ENCODE assay signal across 12 cellular contexts in the genomic region with DNA sequence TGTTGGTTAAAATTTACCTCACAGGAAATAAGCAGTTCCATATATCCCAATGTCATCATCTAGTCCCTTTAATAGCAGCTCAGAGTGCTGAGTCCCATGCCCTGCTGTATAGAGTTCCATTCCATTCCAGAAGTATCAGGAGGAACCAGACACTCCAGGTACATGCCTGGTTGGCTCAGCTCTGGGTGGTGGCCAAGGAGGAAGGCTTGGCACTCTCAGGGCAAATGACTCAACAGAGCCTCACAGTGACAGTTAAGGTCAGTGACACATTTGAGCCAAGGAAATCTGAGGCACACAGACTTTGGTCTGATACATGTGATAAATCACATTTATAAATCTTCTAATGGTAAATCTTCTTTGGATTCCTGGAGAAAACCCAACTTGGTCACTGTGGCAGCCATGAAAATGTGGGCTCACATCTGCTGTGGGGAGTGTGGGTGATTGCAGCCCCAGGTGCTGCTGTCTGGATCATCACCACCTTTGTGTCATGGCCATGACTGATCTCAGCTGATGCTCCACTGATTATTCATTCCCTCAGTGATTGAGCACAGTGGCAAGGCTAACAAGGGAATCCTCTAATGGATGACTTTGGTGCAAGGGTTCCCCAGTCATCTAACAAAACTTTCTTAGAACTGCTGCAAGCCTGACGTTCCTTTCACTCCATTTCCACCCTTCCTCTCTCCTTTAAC. TPM values are rescaled to one million over a fixed set of nuclear protein-coding genes. Genes with fewer than 3 reads are reported as not detected.
DNase-seq lines count a peak whose midpoint lies in the region; ATAC-seq and TF ChIP-seq lines count a peak whose summit lies in the region.
"Had no signal": no experiment of that assay in that cellular context is flagged by ENCODE, and none has a peak within 500 bp of the region (broad histone marks: within the 10 kb centered on the region; RNA-seq: fewer than 3 reads in every experiment).

No MANE protein-coding gene starts in this region.

- POLR2A ChIA-PET in activated CD4-positive, alpha-beta T cell treated with anti-CD3 and anti-CD28 coated beads for 36 hours (lab: Charles Lee) = no interaction called here
- POLR2A ChIA-PET in activated CD4-positive, alpha-beta T cell treated with anti-CD3 and anti-CD28 coated beads, Interleukin-2, amount 10 ng/mL, durations not matched to agents 7 days and 5 days (lab: Charles Lee) = no interaction called here

- no peaks in the 10 kb centered on the region for H3K36me3 ChIP-seq in colonic mucosa

- H3K9me3 ChIP-seq in colonic mucosa = no peaks in the 10 kb centered on the region

- no peak overlapping the region for H3K4me3 Mint-ChIP-seq in activated CD4-positive, alpha-beta T cell treated with anti-CD3 and anti-CD28 coated beads for 36 hours
- H3K4me3 Mint-ChIP-seq in activated CD4-positive, alpha-beta T cell treated with anti-CD3 and anti-CD28 coated beads, Interleukin-2, amount 10 ng/mL, durations not matched to agents 7 days and 5 days = no peak overlapping the region
- no peak overlapping the region for H3K4me3 Mint-ChIP-seq in stimulated activated naive B cell treated with anti-CD40 and anti-IgM and Interleukin-4, amounts not matched to agents 10 μg/mL and 1 μg/mL and 100 μg/mL, for 72 hours

- H3K4me3 ChIP-seq in colonic mucosa = no peak overlapping the region
- H3K4me3 ChIP-seq: skin epidermis had no signal

- H3K27me3 ChIP-seq in colonic mucosa = no peaks in the 10 kb centered on the region

- DNase-seq in activated CD4-positive, alpha-beta T cell treated with anti-CD3 and anti-CD28 coated beads for 36 hours = peak; percentile 30
- no peak for DNase-seq in activated CD4-positive, alpha-beta T cell treated with anti-CD3 and anti-CD28 coated beads, Interleukin-2, amount 10 ng/mL, durations not matched to agents 7 days and 5 days
- DNase-seq in MV-4-11 (lab: John Stamatoyannopoulos, UW) (peak; percentile 7), colonic mucosa (peak; percentile 83), ACHN (no peak), AG08396 (ENCODE audit: low spot score) (no peak)
- DNase-seq in stimulated activated naive B cell treated with anti-CD40 and anti-IgM and Interleukin-4, amounts not matched to agents 10 μg/mL and 1 μg/mL and 100 μg/mL, for 72 hours = no peak
- DNase-seq: effector memory CD4-positive, alpha-beta T cell; KBM-7; NCI-H345 had no signal

- no peak for TF ChIP-seq CTCF in colonic mucosa (IDR thresholded peaks at IDR 0.05)

- no peaks in the 10 kb centered on the region for H3K27me3 Mint-ChIP-seq in activated CD4-positive, alpha-beta T cell treated with anti-CD3 and anti-CD28 coated beads for 36 hours
- H3K27me3 Mint-ChIP-seq in activated CD4-positive, alpha-beta T cell treated with anti-CD3 and anti-CD28 coated beads, Interleukin-2, amount 10 ng/mL, durations not matched to agents 7 days and 5 days = no peaks in the 10 kb centered on the region
- no peaks in the 10 kb centered on the region for H3K27me3 Mint-ChIP-seq in stimulated activated naive B cell treated with anti-CD40 and anti-IgM and Interleukin-4, amounts not matched to agents 10 μg/mL and 1 μg/mL and 100 μg/mL, for 72 hours

- no peaks in the 10 kb centered on the region for H3K36me3 Mint-ChIP-seq in activated CD4-positive, alpha-beta T cell treated with anti-CD3 and anti-CD28 coated beads for 36 hours (ENCODE audit: low read depth)
- peaks cover 18% of the 10 kb centered on the region for H3K36me3 Mint-ChIP-seq in activated CD4-positive, alpha-beta T cell treated with anti-CD3 and anti-CD28 coated beads, Interleukin-2, amount 10 ng/mL, durations not matched to agents 7 days and 5 days (ENCODE audit: low read depth)
- peaks cover 0 to 13% of the 10 kb centered on the region in 2 donors for H3K36me3 Mint-ChIP-seq in stimulated activated naive B cell treated with anti-CD40 and anti-IgM and Interleukin-4, amounts not matched to agents 10 μg/mL and 1 μg/mL and 100 μg/mL, for 72 hours

- H3K27ac Mint-ChIP-seq in activated CD4-positive, alpha-beta T cell treated with anti-CD3 and anti-CD28 coated beads for 36 hours = no peak overlapping the region
- no peak overlapping the region for H3K27ac Mint-ChIP-seq in activated CD4-positive, alpha-beta T cell treated with anti-CD3 and anti-CD28 coated beads, Interleukin-2, amount 10 ng/mL, durations not matched to agents 7 days and 5 days
- H3K27ac Mint-ChIP-seq in stimulated activated naive B cell treated with anti-CD40 and anti-IgM and Interleukin-4, amounts not matched to agents 10 μg/mL and 1 μg/mL and 100 μg/mL, for 72 hours = peak overlapping the region; percentile 34

- CTCF ChIA-PET in activated CD4-positive, alpha-beta T cell treated with anti-CD3 and anti-CD28 coated beads for 36 hours (lab: Charles Lee) = interaction anchor here (0.8 kb wide), 1 partner anchor 173 kb away, joined by 4 read pairs; no protein-coding TSS in a partner anchor
- CTCF ChIA-PET in activated CD4-positive, alpha-beta T cell treated with anti-CD3 and anti-CD28 coated beads, Interleukin-2, amount 10 ng/mL, durations not matched to agents 7 days and 5 days (lab: Charles Lee) = no interaction called here

- in situ Hi-C loops in ACHN (cut with HindIII; ENCODE audit: low pct_ligation_motif_present, low pct_unique_long_range_greater_than_20kb, low sequenced_read_pairs) = no loop called here

- peaks cover 4% of the 10 kb centered on the region for H3K9me3 Mint-ChIP-seq in activated CD4-positive, alpha-beta T cell treated with anti-CD3 and anti-CD28 coated beads for 36 hours (ENCODE audit: low read depth)
- peaks cover 9% of the 10 kb centered on the region for H3K9me3 Mint-ChIP-seq in activated CD4-positive, alpha-beta T cell treated with anti-CD3 and anti-CD28 coated beads, Interleukin-2, amount 10 ng/mL, durations not matched to agents 7 days and 5 days
- peaks cover 0 to 3% of the 10 kb centered on the region in 2 donors for H3K9me3 Mint-ChIP-seq in stimulated activated naive B cell treated with anti-CD40 and anti-IgM and Interleukin-4, amounts not matched to agents 10 μg/mL and 1 μg/mL and 100 μg/mL, for 72 hours

- H3K27ac ChIP-seq in colonic mucosa = no peak overlapping the region
- H3K27ac ChIP-seq: skin epidermis had no signal

- intact Hi-C loops in activated CD4-positive, alpha-beta T cell treated with anti-CD3 and anti-CD28 coated beads for 36 hours (cut with DNase I, micrococcal nuclease) = loop anchor here in 1 of 2 experiments (10.0 kb wide), 2 partner anchors 221 to 279 kb away; a partner anchor contains a TSS
- intact Hi-C loops in colonic mucosa (cut with DNase I) = loop anchor here (10.0 kb wide), 1 partner anchor 151 kb away; no protein-coding TSS in a partner anchor

- H3K4me1 ChIP-seq in colonic mucosa = no peaks in the 10 kb centered on the region

- peaks cover 34% of the 10 kb centered on the region for H3K4me1 Mint-ChIP-seq in activated CD4-positive, alpha-beta T cell treated with anti-CD3 and anti-CD28 coated beads for 36 hours
- peaks cover 33% of the 10 kb centered on the region for H3K4me1 Mint-ChIP-seq in activated CD4-positive, alpha-beta T cell treated with anti-CD3 and anti-CD28 coated beads, Interleukin-2, amount 10 ng/mL, durations not matched to agents 7 days and 5 days
- H3K4me1 Mint-ChIP-seq in stimulated activated naive B cell treated with anti-CD40 and anti-IgM and Interleukin-4, amounts not matched to agents 10 μg/mL and 1 μg/mL and 100 μg/mL, for 72 hours = peaks cover 18 to 41% of the 10 kb centered on the region in 2 donors

- H3K9ac ChIP-seq in colonic mucosa (ENCODE audit: low read depth in 2 of 2, low read length in 2 of 2) = peak overlapping the region in 1 of 2 donors; percentile 32

- peak; percentile 39 for ATAC-seq in activated CD4-positive, alpha-beta T cell treated with anti-CD3 and anti-CD28 coated beads for 36 hours
- peak; percentile 46 to 56 for ATAC-seq in stimulated activated naive B cell treated with anti-CD40 and anti-IgM and Interleukin-4, amounts not matched to agents 10 μg/mL and 1 μg/mL and 100 μg/mL, for 72 hours (replicated peaks)
- no peak for ATAC-seq in GM18520 (IDR thresholded peaks at IDR 0.05; ENCODE audit: unreplicated experiment)

RNA-seq across cellular contexts. Expression of a gene that starts 9.3 kb away (rescaled TPM):
- total RNA-seq in activated CD4-positive, alpha-beta T cell treated with anti-CD3 and anti-CD28 coated beads for 36 hours = under 1 TPM; 0.27 to 0.70 TPM
- total RNA-seq in activated CD4-positive, alpha-beta T cell treated with anti-CD3 and anti-CD28 coated beads, Interleukin-2, amount 10 ng/mL, durations not matched to agents 7 days and 5 days = 1 to 10 TPM; 1.4 to 3.0 TPM
- total RNA-seq in colonic mucosa = 100 to 1,000 TPM in 1 of 2 donors, 10 to 100 TPM in 1; 57.9 to 192 TPM

Comparison
In these comparisons a context has a peak if more than half of its experiments do, and no peak if none do; other contexts are left out.
1. DNase-seq: peak in activated CD4-positive, alpha-beta T cell treated with anti-CD3 and anti-CD28 coated beads for 36 hours (single experiment), MV-4-11 (single experiment) and colonic mucosa (single experiment); none in activated CD4-positive, alpha-beta T cell treated with anti-CD3 and anti-CD28 coated beads, Interleukin-2, amount 10 ng/mL, durations not matched to agents 7 days and 5 days (single experiment), stimulated activated naive B cell treated with anti-CD40 and anti-IgM and Interleukin-4, amounts not matched to agents 10 μg/mL and 1 μg/mL and 100 μg/mL, for 72 hours (single experiment), ACHN (single experiment) and AG08396 (single experiment).
2. RNA of a gene that starts 9.3 kb away (total RNA-seq): 57.9 to 192 TPM in colonic mucosa; 1.4 to 3.0 TPM in activated CD4-positive, alpha-beta T cell treated with anti-CD3 and anti-CD28 coated beads, Interleukin-2, amount 10 ng/mL, durations not matched to agents 7 days and 5 days and 0.27 to 0.70 TPM in activated CD4-positive, alpha-beta T cell treated with anti-CD3 and anti-CD28 coated beads for 36 hours; every median in the first group is over 10 times any median in the second.